In genomic region chr6:33830635-33831240, GRCh38 we compare ENCODE assay signal across 23 cellular contexts. TPM values are rescaled to one million over a fixed set of nuclear protein-coding genes. Genes with fewer than 3 reads are reported as not detected.
DNase-seq lines count a peak whose midpoint lies in the region; ATAC-seq, FAIRE-seq and TF ChIP-seq lines count a peak whose summit lies in the region.
"Had no signal": no experiment of that assay in that cellular context is flagged by ENCODE, and none has a peak within 500 bp of the region (broad histone marks: within the 10 kb centered on the region; RNA-seq: fewer than 3 reads in every experiment).

No MANE protein-coding gene starts in this region.

- H3K36me3 Mint-ChIP-seq in progenitor cell of endocrine pancreas (ENCODE audit: insufficient read depth), result no peaks in the 10 kb centered on the region
- H3K36me3 Mint-ChIP-seq: CD8-positive, alpha-beta T cell; IgD-negative memory B cell had no signal

- H3K36me3 ChIP-seq in H1 (ENCODE audit: control insufficient read depth in 2 of 4, insufficient read depth in 4 of 4, low read length in 3 of 4), result no peaks in the 10 kb centered on the region
- no peaks in the 10 kb centered on the region for H3K36me3 ChIP-seq in mesenchymal stem cell (ENCODE audit: control insufficient read depth in 1 of 2, insufficient read depth in 2 of 2, low read depth in 1 of 2, low read length in 2 of 2)
- H3K36me3 ChIP-seq: Peyer's patch had no signal

- no peak for TF ChIP-seq POLR2A in H1 (IDR thresholded peaks at IDR 0.05; ENCODE audit: control extremely low read depth in 1 of 2, low read depth in 2 of 2, low read length in 2 of 2)

- no peaks in the 10 kb centered on the region for H3K23me2 ChIP-seq in H1 (ENCODE audit: low read depth, low read length)

- H2BK120ac ChIP-seq in H1 (replicated peaks; ENCODE audit: low read depth, low read length), result no peak overlapping the region
- no peak overlapping the region for H2BK120ac ChIP-seq in mesenchymal stem cell (ENCODE audit: low read depth, low read length)

- H4K8ac ChIP-seq in H1 (ENCODE audit: extremely low read depth, insufficient read depth, low read length) (no peak overlapping the region), mesenchymal stem cell (ENCODE audit: low read length) (no peak overlapping the region)

- TF ChIP-seq EP300 in H1 (IDR thresholded peaks at IDR 0.05; ENCODE audit: borderline replicate concordance in 1 of 2, low read depth in 2 of 2, low read length in 2 of 2), result no peak

- no peak overlapping the region for H2AFZ ChIP-seq in H1 (ENCODE audit: low read length)
- H2AFZ ChIP-seq in mesenchymal stem cell (ENCODE audit: low read depth, low read length), result no peak overlapping the region

- H3K4me3 ChIP-seq in H1 (ENCODE audit: extremely low read depth in 1 of 4, insufficient read depth in 2 of 4, low read depth in 3 of 4, low read length in 4 of 4) (no peak overlapping the region), mesenchymal stem cell (ENCODE audit: insufficient read depth in 1 of 2, low read depth in 1 of 2, low read length in 2 of 2) (no peak overlapping the region)
- H3K4me3 ChIP-seq: Peyer's patch had no signal

- ATAC-seq in HG03139 (IDR thresholded peaks at IDR 0.05; ENCODE audit: unreplicated experiment) (no peak), GM21515 (IDR thresholded peaks at IDR 0.05; ENCODE audit: unreplicated experiment) (no peak)
- ATAC-seq: CD8-positive, alpha-beta T cell had no signal

- H3K27ac Mint-ChIP-seq in progenitor cell of endocrine pancreas, result peak overlapping the region; percentile 21
- H3K27ac Mint-ChIP-seq: CD8-positive, alpha-beta T cell; IgD-negative memory B cell had no signal

- H3K79me2 ChIP-seq in H1 (ENCODE audit: control insufficient read depth in 1 of 2, insufficient read depth in 2 of 2, low read length in 2 of 2), result no peaks in the 10 kb centered on the region

- peak overlapping the region; percentile 54 for H3K27ac ChIP-seq in VCaP
- H3K27ac ChIP-seq in H1 (ENCODE audit: low read depth, low read length), result no peak overlapping the region
- H3K27ac ChIP-seq in mesenchymal stem cell (ENCODE audit: low read length, poor library complexity, severe bottlenecking), result no peak overlapping the region
- H3K27ac ChIP-seq: KMS-11, Peyer's patch had no signal

- FAIRE-seq in H1 (lab: Jason Lieb, UNC) (no peak), RCC 7860 (lab: Jason Lieb, UNC) (no peak)
- FAIRE-seq: G401.6, H54 had no signal

- peaks cover 14% of the 10 kb centered on the region for H3K4me1 Mint-ChIP-seq in progenitor cell of endocrine pancreas (ENCODE audit: low read depth)

- H2AK5ac ChIP-seq in H1 (ENCODE audit: low read depth, low read length) (no peak overlapping the region; the same call in 1 of the 2 replicates), mesenchymal stem cell (ENCODE audit: low read length, severe bottlenecking) (no peak overlapping the region)

- H2BK5ac ChIP-seq in H1 (ENCODE audit: low read depth, low read length), result peak overlapping the region; percentile 8; the same call in 1 of the 2 replicates
- no peak overlapping the region for H2BK5ac ChIP-seq in mesenchymal stem cell (ENCODE audit: low read depth, low read length, poor library complexity, severe bottlenecking)

- H3K9me3 ChIP-seq in H1 (ENCODE audit: insufficient read depth in 2 of 2, low read depth in 1 of 2, low read length in 1 of 2), result peaks cover 5 to 11% of the 10 kb centered on the region in 2 experiments
- H3K9me3 ChIP-seq in mesenchymal stem cell (ENCODE audit: control insufficient read depth, low read length), result no peaks in the 10 kb centered on the region
- H3K9me3 ChIP-seq: Caco-2, Peyer's patch, SK-N-SH had no signal

- no peak for TF ChIP-seq RAD21 in H1 (IDR thresholded peaks at IDR 0.05 in 1 of 2, conservative IDR thresholded peaks at IDR 0.05 in 1 of 2; ENCODE audit: low read depth in 2 of 2, low read length in 2 of 2)

- peaks cover 32% of the 10 kb centered on the region for H3K27me3 Mint-ChIP-seq in progenitor cell of endocrine pancreas

- no peaks in the 10 kb centered on the region for H4K20me1 ChIP-seq in H1 (replicated peaks in 1 of 2; ENCODE audit: control insufficient read depth in 1 of 2, insufficient read depth in 2 of 2, low read length in 2 of 2)

- H3K9me3 Mint-ChIP-seq in progenitor cell of endocrine pancreas (ENCODE audit: low read depth), result no peaks in the 10 kb centered on the region
- H3K9me3 Mint-ChIP-seq: CD8-positive, alpha-beta T cell; IgD-negative memory B cell had no signal

- no peak overlapping the region for H3K4me3 Mint-ChIP-seq in progenitor cell of endocrine pancreas (ENCODE audit: low read depth)
- H3K4me3 Mint-ChIP-seq: CD8-positive, alpha-beta T cell; IgD-negative memory B cell had no signal

- no peak overlapping the region for H3K23ac ChIP-seq in H1 (ENCODE audit: insufficient read length)
- no peak overlapping the region for H3K23ac ChIP-seq in mesenchymal stem cell (ENCODE audit: low read length in 2 of 2)

- no peak overlapping the region for H3K56ac ChIP-seq in H1 (replicated peaks; ENCODE audit: insufficient read length, low read depth, low read length)

- H3K4me2 ChIP-seq in H1 (ENCODE audit: insufficient read depth in 1 of 2, low read depth in 2 of 2, low read length in 2 of 2) (no peak overlapping the region), mesenchymal stem cell (ENCODE audit: low read length, poor library complexity, severe bottlenecking) (no peak overlapping the region)
- H3K4me2 ChIP-seq: KMS-11, SK-N-SH had no signal

- H3K14ac ChIP-seq in H1 (ENCODE audit: insufficient read length) (no peak overlapping the region), mesenchymal stem cell (ENCODE audit: low read length in 2 of 2) (no peak overlapping the region)

- no peak overlapping the region for H4K5ac ChIP-seq in H1 (ENCODE audit: insufficient read length, low read depth, low read length)

- 85% methylated on average over 20 of the region's 21 CpGs; no CpG with 5 or more reads in 1 of the 2 experiments for WGBS in H1 (ENCODE audit: extremely low coverage in 1 of 2, insufficient coverage in 1 of 2, insufficient read length in 1 of 2, insufficient replicate concordance in 2 of 2, low coverage in 1 of 2, low lambda C conversion rate in 2 of 2, missing lambda C conversion rate in 1 of 2), 2 experiments
- WGBS in mesenchymal stem cell, result 84% methylated on average over 21 of the region's 21 CpGs

- H3K18ac ChIP-seq in H1 (ENCODE audit: extremely low read depth, low read length) (no peak overlapping the region; the same call in 1 of the 2 replicates), mesenchymal stem cell (ENCODE audit: low read depth in 1 of 2, low read length in 2 of 2) (no peak overlapping the region)

- H4K91ac ChIP-seq in H1 (replicated peaks; ENCODE audit: insufficient read length, low read length) (peak overlapping the region; percentile 68), mesenchymal stem cell (ENCODE audit: low read length) (no peak overlapping the region)

- no peak overlapping the region for H3K9ac ChIP-seq in H1 (replicated peaks in 1 of 4; ENCODE audit: extremely low read depth in 1 of 4, low read depth in 3 of 4, low read length in 3 of 4)
- H3K9ac ChIP-seq in mesenchymal stem cell (ENCODE audit: low read length), result no peak overlapping the region
- H3K9ac ChIP-seq: KMS-11, SK-N-SH had no signal

- POLR2A ChIA-PET in H1 (lab: Charles Lee; ENCODE audit: partially characterized antibody), result no interaction called here

- no peaks in the 10 kb centered on the region for H3K27me3 ChIP-seq in H1 (replicated peaks in 1 of 4; ENCODE audit: control insufficient read depth in 3 of 4, extremely low read depth in 1 of 4, insufficient read depth in 3 of 4, low read length in 3 of 4)
- H3K27me3 ChIP-seq in mesenchymal stem cell (ENCODE audit: control insufficient read depth in 1 of 2, insufficient read depth in 1 of 2, low read length in 2 of 2), result peaks cover 10 to 53% of the 10 kb centered on the region in 2 experiments
- H3K27me3 ChIP-seq: Peyer's patch had no signal

- H3K4me1 ChIP-seq in H1 (replicated peaks in 1 of 4; ENCODE audit: control insufficient read depth in 3 of 4, insufficient read depth in 4 of 4, low read length in 3 of 4) (peaks cover 0 to 19% (median 10%) of the 10 kb centered on the region in 4 experiments; a peak in 6 of 7 replicates), mesenchymal stem cell (ENCODE audit: control insufficient read depth, insufficient read depth, low read depth, low read length) (peaks cover 25% of the 10 kb centered on the region)
- H3K4me1 ChIP-seq: Peyer's patch had no signal

- no peak for DNase-seq in H1 (ENCODE audit: low read depth in 1 of 2, low spot score in 2 of 2)
- no peak for DNase-seq in mesenchymal stem cell
- no peak for DNase-seq in progenitor cell of endocrine pancreas (ENCODE audit: low spot score, unreplicated experiment)
- no peak for DNase-seq in midbrain (lab: John Stamatoyannopoulos, UW)
- no peak for DNase-seq in RCC 7860 (ENCODE audit: low spot score)
- DNase-seq: C1 segment of cervical spinal cord; Caco-2; CD8-positive, alpha-beta T cell; MM.1S; NCI-H2029 treated with DMSO at 0.1 percent for 48 hours; NCI-H446 treated with DMSO at 0.1 percent for 48 hours; NCI-H526; Peyer's patch; SIG-M5; SK-N-SH had no signal

- 0 out of 2 replicates have a peak overlapping the region, but pooled peaks have one; percentile 86 for H2BK20ac ChIP-seq in H1 (ENCODE audit: low read length)

- H3K79me1 ChIP-seq in H1 (ENCODE audit: low read depth, low read length), result no peaks in the 10 kb centered on the region
- H3K79me1 ChIP-seq in mesenchymal stem cell (replicated peaks; ENCODE audit: low read length, poor library complexity, severe bottlenecking), result no peaks in the 10 kb centered on the region

- peak overlapping the region; percentile 87; the same call in 1 of the 2 replicates for H2BK12ac ChIP-seq in H1 (ENCODE audit: low read depth, low read length)
- no peak overlapping the region for H2BK12ac ChIP-seq in mesenchymal stem cell (ENCODE audit: low read length in 2 of 2)

- H2BK15ac ChIP-seq in H1 (ENCODE audit: low read length) (peak overlapping the region; percentile 92; the same call in 1 of the 2 replicates), mesenchymal stem cell (ENCODE audit: low read depth, poor library complexity, severe bottlenecking) (peak overlapping the region; percentile 30)

- CTCF ChIA-PET in H1 (lab: Charles Lee; ENCODE audit: partially characterized antibody), result interaction anchor here (2.4 kb wide), 1 partner anchor 7 kb away, joined by 7 read pairs; no protein-coding TSS in a partner anchor

- no peak for TF ChIP-seq CTCF in VCaP (conservative IDR thresholded peaks at IDR 0.05)
- no peak for TF ChIP-seq CTCF in H1 (IDR thresholded peaks at IDR 0.05; ENCODE audit: control extremely low read depth in 1 of 3, insufficient read depth in 1 of 3, low read depth in 1 of 3, low read length in 3 of 3)
- no peak for TF ChIP-seq CTCF in progenitor cell of endocrine pancreas (IDR thresholded peaks at IDR 0.05; ENCODE audit: unreplicated experiment)

- H3K4ac ChIP-seq in H1 (replicated peaks; ENCODE audit: insufficient read length, low read depth, low read length), result no peak overlapping the region
- no peak overlapping the region for H3K4ac ChIP-seq in mesenchymal stem cell (ENCODE audit: low read depth in 1 of 2, low read length in 2 of 2)

RNA-seq across cellular contexts. Expression of gene MLN, which starts 26.9 kb away (rescaled TPM):
- total RNA-seq in H1 (2021; fragmentation: NEBNext Ultra II Directional; extraction: Animal tissue kit (Norgen Biotek cat#: 25700)), result not detected in 2 replicates
- polyA plus RNA-seq in H1 (2011; rRNA removed), result 0.31 TPM in 1 of 2 replicates, not detected in the other
- polyA plus RNA-seq in H1 (2011; cell fraction: cytosol; rRNA removed), result not detected
- not detected for polyA plus RNA-seq in H1 (2011; cell fraction: nucleus; rRNA removed)
- polyA plus RNA-seq in H1 (2012, experiment 1 of 2), result not detected in 4 replicates
- not detected for polyA plus RNA-seq in H1 (2012, experiment 2 of 2)
- polyA plus RNA-seq in H1 (2013, experiment 1 of 2), result not detected
- not detected for polyA plus RNA-seq in H1 (2013, experiment 2 of 2)
- polyA minus RNA-seq in H1 (2011; rRNA and poly(A)+ RNA removed), result not detected in 2 replicates
- not detected for polyA minus RNA-seq in H1 (2011; cell fraction: cytosol; rRNA and poly(A)+ RNA removed)
- polyA minus RNA-seq in H1 (2011; cell fraction: nucleus; rRNA and poly(A)+ RNA removed), result not detected
- polyA plus RNA-seq in mesenchymal stem cell (2013, experiment 1 of 2), result not detected
- not detected for polyA plus RNA-seq in mesenchymal stem cell (2013, experiment 2 of 2)
- total RNA-seq in progenitor cell of endocrine pancreas, result not detected in 2 replicates
- total RNA-seq: A673; Caco-2; CD8-positive, alpha-beta T cell; Peyer's patch had no signal
- polyA plus RNA-seq: IgD-negative memory B cell, SK-N-SH had no signal

RNA-seq across cellular contexts. Expression of gene LEMD2, which starts 41.8 kb away (rescaled TPM):
- 54.1 and 57.3 TPM in 2 replicates for total RNA-seq in H1 (2021; fragmentation: NEBNext Ultra II Directional; extraction: Animal tissue kit (Norgen Biotek cat#: 25700))
- 32.7 and 54.9 TPM in 2 replicates for polyA plus RNA-seq in H1 (2011; rRNA removed)
- 58.9 TPM for polyA plus RNA-seq in H1 (2011; cell fraction: cytosol; rRNA removed)
- 127 TPM for polyA plus RNA-seq in H1 (2011; cell fraction: nucleus; rRNA removed)
- polyA plus RNA-seq in H1 (2012, experiment 1 of 2), result 58.7 to 71.6 TPM (median 62.9 TPM) in 4 replicates
- polyA plus RNA-seq in H1 (2012, experiment 2 of 2), result 48.3 TPM
- polyA plus RNA-seq in H1 (2013, experiment 1 of 2), result 44.0 TPM
- polyA plus RNA-seq in H1 (2013, experiment 2 of 2), result 48.2 TPM
- 47.6 and 60.5 TPM in 2 replicates for polyA minus RNA-seq in H1 (2011; rRNA and poly(A)+ RNA removed)
- 36.8 TPM for polyA minus RNA-seq in H1 (2011; cell fraction: cytosol; rRNA and poly(A)+ RNA removed)
- 82.4 TPM for polyA minus RNA-seq in H1 (2011; cell fraction: nucleus; rRNA and poly(A)+ RNA removed)
- 37.2 TPM for polyA plus RNA-seq in mesenchymal stem cell (2013, experiment 1 of 2)
- 35.9 TPM for polyA plus RNA-seq in mesenchymal stem cell (2013, experiment 2 of 2)
- total RNA-seq in progenitor cell of endocrine pancreas, result 69.9 and 73.6 TPM in 2 replicates
